In genomic region chr6:44698602-44699001, GRCh38 we compare ENCODE assay signal across 21 cellular contexts.
"Had no signal": no experiment of that assay in that cellular context is flagged by ENCODE, and none has a peak within 500 bp of the region (broad histone marks: within the 10 kb centered on the region; RNA-seq: fewer than 3 reads in every experiment).

No MANE protein-coding gene starts in this region.

- ATAC-seq: HepG2, Panc1, PC-3 had no signal

- H3K36me3 ChIP-seq: MG63, SJSA1 had no signal

- DNase-seq: IMR-90; Karpas-422; KG1; MG63; NCI-H1092; NCI-H1105 treated with DMSO at 0.1 percent for 48 hours; NCI-H1417 treated with DMSO at 0.1 percent for 48 hours; NCI-H187; NCI-H2029; NCI-H2081 treated with DMSO at 0.1 percent for 48 hours; NCI-H2171; NCI-H226; NCI-H510A; NCI-H526; NK-92 treated with Interleukin-12 subunit alpha and Interleukin-12 subunit beta, amount 100 ng/mL, for 24 hours; PC-3; SHP77 treated with DMSO at 0.1 percent for 48 hours had no signal

- H3K9me3 ChIP-seq: SJSA1 had no signal

- FAIRE-seq: HepG2 had no signal

- H3K27me3 ChIP-seq: MG63, SJSA1 had no signal

- H3K4me3 ChIP-seq: MG63, SJSA1, SK-N-MC had no signal

- H3K27ac ChIP-seq: SJSA1, SK-N-MC had no signal
